8 cellular contexts compared by ENCODE assay signal in the genomic region with DNA sequence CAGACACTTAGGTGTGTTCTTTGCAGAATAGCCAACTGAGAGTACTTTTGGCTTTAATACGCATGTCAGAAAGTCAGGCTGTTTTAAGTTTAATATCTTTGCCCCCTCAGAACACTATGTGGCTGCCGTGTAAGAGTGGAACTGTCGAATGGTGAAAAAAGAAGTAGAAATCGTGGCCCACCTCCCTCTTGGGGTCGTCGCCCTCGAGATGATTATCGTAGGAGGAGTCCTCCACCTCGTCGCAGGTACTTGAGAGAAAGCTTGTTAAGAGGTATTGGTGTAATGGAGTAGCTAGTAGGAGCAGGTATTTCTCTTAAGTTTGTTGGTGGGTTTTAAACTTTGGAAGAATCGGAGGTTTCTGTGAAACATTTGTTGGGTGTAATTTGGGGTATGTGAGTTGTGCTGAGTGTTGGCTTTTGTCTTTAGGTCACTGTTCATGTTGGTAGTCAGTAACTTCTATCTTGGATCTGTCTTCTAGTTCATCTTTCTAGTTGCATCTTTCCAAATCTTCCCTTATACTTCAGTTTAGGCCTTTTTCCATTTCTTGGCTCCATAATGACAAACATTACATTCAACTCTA. TPM values are rescaled to one million over a fixed set of nuclear protein-coding genes. Genes with fewer than 3 reads are reported as not detected.
DNase-seq lines count a peak whose midpoint lies in the region; ATAC-seq and TF ChIP-seq lines count a peak whose summit lies in the region.

No MANE protein-coding gene starts in this region.

- H3K36me3 Mint-ChIP-seq in nephron (ENCODE audit: low read depth) = peaks cover 95% of the 10 kb centered on the region

- H3K27ac ChIP-seq in dorsolateral prefrontal cortex = peak overlapping the region in 13 of 59 donors; percentile 0 to 60 (median 14)

- peaks cover 57% of the 10 kb centered on the region for H3K4me1 Mint-ChIP-seq in nephron

- peaks cover 58% of the 10 kb centered on the region for H3K4me1 ChIP-seq in Loucy (ENCODE audit: insufficient read depth, low read length, poor library complexity, severe bottlenecking)
- peaks cover 22% of the 10 kb centered on the region for H3K4me1 ChIP-seq in HAP-1

- H3K9me2 ChIP-seq in Loucy (replicated peaks; ENCODE audit: low read depth, low read length) = no peaks in the 10 kb centered on the region

- DNase-seq in AG10803 (ENCODE audit: low read depth) = no peak
- no peak for DNase-seq in dorsolateral prefrontal cortex
- DNase-seq in SHP77 (lab: John Stamatoyannopoulos, UW) = no peak
- DNase-seq in HAP-1 (ENCODE audit: low spot score in 2 of 2) = no peak
- no peak for DNase-seq in dedifferentiated amniotic fluid mesenchymal stem cell (ENCODE audit: extremely low spot score)

- in situ Hi-C loops in HAP-1 (cut with MboI; ENCODE audit: low sequenced_read_pairs) = no loop called here

- peaks cover 97% of the 10 kb centered on the region for H3K79me2 ChIP-seq in Loucy (ENCODE audit: insufficient read depth, low read length)

- H2AFZ ChIP-seq in Loucy (ENCODE audit: low read length) = no peak overlapping the region

- peak overlapping the region; percentile 97 for H3K9ac ChIP-seq in Loucy (ENCODE audit: low read depth, low read length, poor library complexity, severe bottlenecking)

- peaks cover 2% of the 10 kb centered on the region for H3K9me3 Mint-ChIP-seq in nephron

- no peak for ATAC-seq in GM19035 (IDR thresholded peaks at IDR 0.05; ENCODE audit: unreplicated experiment)

- peaks cover 94% of the 10 kb centered on the region for H4K20me1 ChIP-seq in Loucy (ENCODE audit: insufficient read depth, low read length, poor library complexity, severe bottlenecking)

- peak overlapping the region; percentile 41 to 89 (median 41) for H3K27ac Mint-ChIP-seq in nephron

- intact Hi-C loops in dorsolateral prefrontal cortex (cut with DNase I) = loop anchor here in 1 of 2 donors (5.0 kb wide), 1 partner anchor 572 kb away; the partner anchor contains the start of gene MAPK14

- H3K27me3 ChIP-seq in Loucy (ENCODE audit: insufficient read depth, low read length, poor library complexity, severe bottlenecking) (peaks cover 46% of the 10 kb centered on the region), dorsolateral prefrontal cortex (no peaks in the 10 kb centered on the region), HAP-1 (ENCODE audit: low read depth) (no peaks in the 10 kb centered on the region)

- H3K4me2 ChIP-seq in Loucy (ENCODE audit: low read depth, low read length, poor library complexity, severe bottlenecking) = peak overlapping the region; percentile 100

- peaks cover under 1% of the 10 kb centered on the region for H3F3A ChIP-seq in Loucy (ENCODE audit: low read depth)

- no peaks in the 10 kb centered on the region for H3K27me3 Mint-ChIP-seq in nephron (ENCODE audit: low read depth)

- peaks cover 77% of the 10 kb centered on the region for H3K36me3 ChIP-seq in Loucy (ENCODE audit: insufficient read depth, low read length)
- H3K36me3 ChIP-seq in HAP-1 (replicated peaks) = peaks cover 95% of the 10 kb centered on the region

- H3K4me3 Mint-ChIP-seq in nephron = peak overlapping the region; percentile 93 to 95 (median 95)

- H3K4me3 ChIP-seq in AG10803 (ENCODE audit: low read length) (peak overlapping the region; percentile 90), Loucy (ENCODE audit: low read length, poor library complexity, severe bottlenecking) (peak overlapping the region; percentile 81), dorsolateral prefrontal cortex (peak overlapping the region; percentile 3 to 99 (median 88)), HAP-1 (no peak overlapping the region; the same call in 1 of the 2 replicates)

- H3K9me3 ChIP-seq in Loucy (ENCODE audit: insufficient read depth, low read depth, low read length) (no peaks in the 10 kb centered on the region), HAP-1 (no peaks in the 10 kb centered on the region)

- TF ChIP-seq CTCF in AG10803 (conservative IDR thresholded peaks at IDR 0.05; ENCODE audit: low read length) (no peak), Loucy (conservative IDR thresholded peaks at IDR 0.05; ENCODE audit: low read length) (no peak), dorsolateral prefrontal cortex (IDR thresholded peaks at IDR 0.05 in 54 of 56, conservative IDR thresholded peaks at IDR 0.05 in 2 of 56; ENCODE audit: low read depth in 1 of 56, partially characterized antibody in 56 of 56) (no peak), nephron (IDR thresholded peaks at IDR 0.05; ENCODE audit: unreplicated experiment in 3 of 3) (no peak)

RNA-seq across cellular contexts. Expression of gene SRSF3, which starts 4.7 kb away (rescaled TPM):
- 100 to 1,000 TPM; 108 to 194 (median 145) TPM for total RNA-seq in dorsolateral prefrontal cortex

RNA-seq across cellular contexts. Expression of gene STK38, which starts 51.5 kb away (rescaled TPM):
- 10 to 100 TPM in 106 of 120 experiments, 1 to 10 TPM in 14; 6.3 to 23.4 (median 13.6) TPM for total RNA-seq in dorsolateral prefrontal cortex
